1 cellular context compared by ENCODE assay signal in genomic region chr14:74988993-74989392, GRCh38.
TF ChIP-seq lines count a peak whose summit lies in the region.

No MANE protein-coding gene starts in this region.

TF ChIP-seq in IMR-90, 13 proteins besides CTCF, POLR2A, EP300 and RAD21:
- TF ChIP-seq FOS (IDR thresholded peaks at IDR 0.05; ENCODE audit: low read depth, low read length): no peak
- TF ChIP-seq RCOR1 (IDR thresholded peaks at IDR 0.05; ENCODE audit: insufficient replicate concordance, low read length): no peak
- TF ChIP-seq MAZ (IDR thresholded peaks at IDR 0.05; ENCODE audit: borderline replicate concordance, low read depth, low read length): no peak
- TF ChIP-seq MXI1 (IDR thresholded peaks at IDR 0.05; ENCODE audit: borderline replicate concordance, low read depth, low read length): no peak
- TF ChIP-seq RFX5 (IDR thresholded peaks at IDR 0.05; ENCODE audit: low read depth, low read length): no peak
- TF ChIP-seq, protein P1, sequence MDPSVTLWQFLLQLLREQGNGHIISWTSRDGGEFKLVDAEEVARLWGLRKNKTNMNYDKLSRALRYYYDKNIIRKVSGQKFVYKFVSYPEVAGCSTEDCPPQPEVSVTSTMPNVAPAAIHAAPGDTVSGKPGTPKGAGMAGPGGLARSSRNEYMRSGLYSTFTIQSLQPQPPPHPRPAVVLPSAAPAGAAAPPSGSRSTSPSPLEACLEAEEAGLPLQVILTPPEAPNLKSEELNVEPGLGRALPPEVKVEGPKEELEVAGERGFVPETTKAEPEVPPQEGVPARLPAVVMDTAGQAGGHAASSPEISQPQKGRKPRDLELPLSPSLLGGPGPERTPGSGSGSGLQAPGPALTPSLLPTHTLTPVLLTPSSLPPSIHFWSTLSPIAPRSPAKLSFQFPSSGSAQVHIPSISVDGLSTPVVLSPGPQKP (IDR thresholded peaks at IDR 0.05; ENCODE audit: borderline replicate concordance, low read depth, low read length): no peak
- no peak for TF ChIP-seq CEBPB (IDR thresholded peaks at IDR 0.05; ENCODE audit: low read depth, low read length)
- no peak for TF ChIP-seq CHD1 (IDR thresholded peaks at IDR 0.05; ENCODE audit: low read depth, low read length)
- no peak for TF ChIP-seq BHLHE40 (IDR thresholded peaks at IDR 0.05; ENCODE audit: low read depth, low read length)
